Comparison of ENCODE assay signal across 8 cellular contexts in the genomic region with DNA sequence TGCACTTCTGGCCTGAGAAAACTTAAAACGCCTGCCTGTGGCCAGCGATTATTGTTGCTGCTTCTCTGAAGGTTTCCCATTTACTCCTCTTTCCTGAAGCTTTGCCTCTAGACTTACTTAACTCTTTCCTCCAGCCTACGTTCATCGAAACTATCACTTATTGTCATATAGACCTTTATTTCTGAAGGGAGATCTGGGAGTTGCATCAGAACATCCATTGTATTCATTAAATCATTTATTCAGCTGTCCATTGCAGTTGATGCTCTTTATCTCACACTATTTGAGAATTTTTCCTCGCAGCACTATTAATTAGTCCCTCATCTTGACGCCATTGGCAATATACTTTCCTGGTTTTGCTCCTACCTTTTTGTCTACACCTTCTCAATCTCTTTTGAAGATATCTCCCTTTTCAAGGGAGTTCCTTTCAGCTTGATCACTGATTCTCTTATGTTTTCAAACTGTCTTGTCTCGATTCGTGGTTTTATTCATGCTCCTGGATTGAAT. TPM values are rescaled to one million over a fixed set of nuclear protein-coding genes. Genes with fewer than 3 reads are reported as not detected.
DNase-seq lines count a peak whose midpoint lies in the region; ATAC-seq, FAIRE-seq and TF ChIP-seq lines count a peak whose summit lies in the region.

No MANE protein-coding gene starts in this region.

- FAIRE-seq in A549 (lab: Jason Lieb, UNC) = no peak

- peak overlapping the region; percentile 99 for H3K27ac Mint-ChIP-seq in central memory CD8-positive, alpha-beta T cell (ENCODE audit: low read depth)

- H3K4me1 ChIP-seq in A549 (no peaks in the 10 kb centered on the region), HUES6 (ENCODE audit: control insufficient read depth, insufficient read depth, low read length) (no peaks in the 10 kb centered on the region), muscle layer of colon (ENCODE audit: insufficient read depth, low read length) (no peaks in the 10 kb centered on the region)

- no peak for TF ChIP-seq POLR2A in A549 (IDR thresholded peaks at IDR 0.05; ENCODE audit: low read length)

- no peak for TF ChIP-seq EP300 in A549 (IDR thresholded peaks at IDR 0.05)

- H3K27ac ChIP-seq in A549 = peak overlapping the region; percentile 65 to 89
- H3K27ac ChIP-seq in HUES6 (ENCODE audit: low read depth, low read length) = peak overlapping the region; percentile 72
- H3K27ac ChIP-seq in muscle layer of colon (ENCODE audit: low read depth, low read length) = peak overlapping the region; percentile 35

- no peak for TF ChIP-seq CTCF in A549 (IDR thresholded peaks at IDR 0.05)

- TF ChIP-seq RAD21 in A549 (conservative IDR thresholded peaks at IDR 0.05 in 1 of 2, IDR thresholded peaks at IDR 0.05 in 1 of 2) = no peak

- peak overlapping the region; percentile 54 for H3K4me3 ChIP-seq in A549
- H3K4me3 ChIP-seq in HUES6 (ENCODE audit: low read depth, low read length) = peak overlapping the region; percentile 85
- peak overlapping the region; percentile 69 to 73 for H3K4me3 ChIP-seq in muscle layer of colon (ENCODE audit: low read depth in 1 of 2, low read length in 2 of 2)

- H3K9ac ChIP-seq in HUES6 (ENCODE audit: low read length) = peak overlapping the region; percentile 40
- H3K9ac ChIP-seq in muscle layer of colon (ENCODE audit: low read length) = no peak overlapping the region

- H3K4me2 ChIP-seq in A549 = peak overlapping the region; percentile 58

- H3K4me1 Mint-ChIP-seq in central memory CD8-positive, alpha-beta T cell = peaks cover 38% of the 10 kb centered on the region

- H3K27me3 Mint-ChIP-seq in central memory CD8-positive, alpha-beta T cell = peaks cover 22% of the 10 kb centered on the region

- CTCF ChIA-PET in A549 (lab: Yijun Ruan, JAX) = interaction anchor here (1.2 kb wide), 1 partner anchor 29 kb away, joined by 3 read pairs; no protein-coding TSS in a partner anchor

- 14% methylated on average over 8 of the region's 8 CpGs for WGBS in A549 (ENCODE audit: missing lambda C conversion rate)

- POLR2A ChIA-PET in A549 (lab: Yijun Ruan, JAX) = interaction anchor here (0.6 to 1.4 kb wide), 8 partner anchors 11 to 626 kb away, joined by 3 to 11 read pairs (median 4); a partner anchor contains a TSS

- no peak for DNase-seq in A549 (ENCODE audit: low read depth in 1 of 2, low spot score in 1 of 2)
- DNase-seq in central memory CD8-positive, alpha-beta T cell (ENCODE audit: low spot score in 2 of 2) = no peak
- DNase-seq in NCI-H146 treated with DMSO at 0.1 percent for 48 hours (lab: John Stamatoyannopoulos, UW; ENCODE audit: unreplicated experiment) = no peak
- no peak for DNase-seq in NK-92 (lab: John Stamatoyannopoulos, UW; ENCODE audit: unreplicated experiment)
- DNase-seq in NCI-H2171 treated with DMSO at 0.1 percent for 48 hours (lab: John Stamatoyannopoulos, UW) = no peak
- no peak for DNase-seq in hippocampal formation (lab: John Stamatoyannopoulos, UW)

- H3K36me3 Mint-ChIP-seq in central memory CD8-positive, alpha-beta T cell (ENCODE audit: insufficient read depth) = peaks cover 20% of the 10 kb centered on the region

- H3K36me3 ChIP-seq in HUES6 (ENCODE audit: control insufficient read depth, insufficient read depth, low read length) = no peaks in the 10 kb centered on the region
- no peaks in the 10 kb centered on the region for H3K36me3 ChIP-seq in muscle layer of colon (ENCODE audit: insufficient read depth, low read length)

- H3K9me3 Mint-ChIP-seq in central memory CD8-positive, alpha-beta T cell = peaks cover 31% of the 10 kb centered on the region

- H3K9me3 ChIP-seq in A549 (peaks cover 21% of the 10 kb centered on the region), HUES6 (ENCODE audit: control insufficient read depth, insufficient read depth, low read depth, low read length) (no peaks in the 10 kb centered on the region; the same call in 1 of the 2 replicates), muscle layer of colon (ENCODE audit: low read length) (peaks cover 5% of the 10 kb centered on the region)

- H3K27me3 ChIP-seq in HUES6 (ENCODE audit: control insufficient read depth, insufficient read depth, low read length) = no peaks in the 10 kb centered on the region; the same call in 1 of the 2 replicates
- peaks cover 0 to 4% of the 10 kb centered on the region in 2 donors for H3K27me3 ChIP-seq in muscle layer of colon (ENCODE audit: control insufficient read depth in 1 of 2, insufficient read depth in 2 of 2, low read length in 2 of 2)

- peak overlapping the region; percentile 82 for H3K4me3 Mint-ChIP-seq in central memory CD8-positive, alpha-beta T cell

- no peak for ATAC-seq in A549
- no peak for ATAC-seq in central memory CD8-positive, alpha-beta T cell (replicated peaks; ENCODE audit: extremely low read depth, poor library complexity, severe bottlenecking)

TF ChIP-seq in A549, 52 proteins besides CTCF, POLR2A, EP300 and RAD21:
- TF ChIP-seq CHD2 (IDR thresholded peaks at IDR 0.05; ENCODE audit: low read length, partially characterized antibody) (no peak), ZC3H11A (IDR thresholded peaks at IDR 0.05) (no peak)

RNA-seq across cellular contexts. Expression of a gene that starts 0.7 kb away (rescaled TPM):
- polyA plus RNA-seq in A549 (2011; rRNA removed) (29.1 and 40.8 TPM in 2 replicates), A549 (2017; fragmentation: RNase III; extraction: RNeasy Plus Mini Kit Qiagen cat#74134 plus additional on column Dnase treatment) (15.5 to 16.3 TPM (median 16.3 TPM) in 3 replicates)
- 5.5 and 5.9 TPM in 2 replicates for polyA plus RNA-seq in A549 (2012; cell fraction: cytosol; rRNA removed)
- 2.1 TPM in 2 replicates for polyA plus RNA-seq in A549 (2012; cell fraction: nucleus; rRNA removed)
- 7.9 and 10.0 TPM in 2 replicates for polyA minus RNA-seq in A549 (2011; rRNA and poly(A)+ RNA removed)
